14 cellular contexts compared by ENCODE assay signal in genomic region chr9:111178361-111179043, GRCh38.
DNase-seq lines count a peak whose midpoint lies in the region; ATAC-seq and TF ChIP-seq lines count a peak whose summit lies in the region.
"Had no signal": no experiment of that assay in that cellular context is flagged by ENCODE, and none has a peak within 500 bp of the region (broad histone marks: within the 10 kb centered on the region; RNA-seq: fewer than 3 reads in every experiment).

No MANE protein-coding gene starts in this region.

- H3K9me3 Mint-ChIP-seq in CD14-positive monocyte: peaks cover 0 to 5% (median 0%) of the 10 kb centered on the region in 7 donors
- peaks cover 7% of the 10 kb centered on the region for H3K9me3 Mint-ChIP-seq in mesothelial cell of epicardium

- peak overlapping the region; percentile 20 for H3K4me3 ChIP-seq in brain microvascular endothelial cell (ENCODE audit: low read depth, low read length)
- H3K4me3 ChIP-seq in right atrium auricular region: no peak overlapping the region
- no peak overlapping the region for H3K4me3 ChIP-seq in psoas muscle
- no peak overlapping the region for H3K4me3 ChIP-seq in tibial artery
- H3K4me3 ChIP-seq: breast epithelium, gastrocnemius medialis, skin epidermis had no signal

- H3K36me3 ChIP-seq in brain microvascular endothelial cell (replicated peaks) (no peaks in the 10 kb centered on the region), right atrium auricular region (no peaks in the 10 kb centered on the region), psoas muscle (ENCODE audit: insufficient read depth in 1 of 2, low read depth in 1 of 2) (no peaks in the 10 kb centered on the region), tibial artery (no peaks in the 10 kb centered on the region)
- H3K36me3 ChIP-seq: breast epithelium, gastrocnemius medialis had no signal

- peak overlapping the region in 1 of 7 donors; percentile 16 for H3K27ac Mint-ChIP-seq in CD14-positive monocyte
- H3K27ac Mint-ChIP-seq in mesothelial cell of epicardium: peak overlapping the region; percentile 78
- H3K27ac Mint-ChIP-seq: memory B cell; T-helper 1 cell treated with Interleukin-12 subunit alpha and Interleukin-12 subunit beta and Interleukin-4 antibody, amounts not matched to agents 30 μg/mL and 1 μg/mL, for 36 hours had no signal

- intact Hi-C loops in CD14-positive monocyte (cut with micrococcal nuclease): no loop called here
- intact Hi-C loops in psoas muscle (cut with DNase I): no loop called here
- intact Hi-C loops in tibial artery (cut with DNase I; ENCODE audit: low total_unique reads): no loop called here

- 43 to 53% (median 43%) methylated on average over 8 of the region's 8 CpGs for WGBS in psoas muscle, 3 donors

- H3K9me3 ChIP-seq in right atrium auricular region (no peaks in the 10 kb centered on the region), psoas muscle (no peaks in the 10 kb centered on the region), tibial artery (peaks cover 0 to 1% (median 0%) of the 10 kb centered on the region in 3 donors)
- H3K9me3 ChIP-seq: breast epithelium, gastrocnemius medialis had no signal

- H3K27me3 ChIP-seq in brain microvascular endothelial cell (replicated peaks) (no peaks in the 10 kb centered on the region), right atrium auricular region (no peaks in the 10 kb centered on the region), psoas muscle (ENCODE audit: insufficient read depth in 3 of 3, low read length in 2 of 3) (peaks cover 0 to 3% (median 0%) of the 10 kb centered on the region in 3 donors), tibial artery (no peaks in the 10 kb centered on the region)
- H3K27me3 ChIP-seq: breast epithelium, gastrocnemius medialis had no signal

- in situ Hi-C loops in brain microvascular endothelial cell (cut with HindIII; ENCODE audit: low pct_ligation_motif_present, low sequenced_read_pairs): no loop called here

- H3K27me3 Mint-ChIP-seq in CD14-positive monocyte (ENCODE audit: low read depth in 3 of 3) (peaks cover 1 to 5% (median 1%) of the 10 kb centered on the region in 3 donors), mesothelial cell of epicardium (ENCODE audit: low read depth) (no peaks in the 10 kb centered on the region)
- H3K27me3 Mint-ChIP-seq: memory B cell had no signal

- H3K4me1 ChIP-seq in right atrium auricular region: no peaks in the 10 kb centered on the region
- no peaks in the 10 kb centered on the region for H3K4me1 ChIP-seq in psoas muscle
- peaks cover 0 to 4% (median 0%) of the 10 kb centered on the region in 4 donors for H3K4me1 ChIP-seq in tibial artery
- H3K4me1 ChIP-seq: breast epithelium, gastrocnemius medialis had no signal

- H3K27ac ChIP-seq in brain microvascular endothelial cell (no peak overlapping the region), right atrium auricular region (no peak overlapping the region), psoas muscle (no peak overlapping the region), tibial artery (no peak overlapping the region)
- H3K27ac ChIP-seq: gastrocnemius medialis had no signal

- ATAC-seq in psoas muscle (no peak), HG03025 (IDR thresholded peaks at IDR 0.05; ENCODE audit: low FRiP score, unreplicated experiment) (no peak)
- ATAC-seq: gastrocnemius medialis had no signal

- TF ChIP-seq CTCF in CD14-positive monocyte (IDR thresholded peaks at IDR 0.05): no peak
- no peak for TF ChIP-seq CTCF in brain microvascular endothelial cell (IDR thresholded peaks at IDR 0.05; ENCODE audit: low read depth, low read length, missing control alignments)
- no peak for TF ChIP-seq CTCF in mesothelial cell of epicardium (IDR thresholded peaks at IDR 0.05; ENCODE audit: unreplicated experiment)
- no peak for TF ChIP-seq CTCF in right atrium auricular region (IDR thresholded peaks at IDR 0.05)
- no peak for TF ChIP-seq CTCF in psoas muscle (IDR thresholded peaks at IDR 0.05)
- TF ChIP-seq CTCF in tibial artery (IDR thresholded peaks at IDR 0.05): no peak

- H3K4me1 Mint-ChIP-seq in CD14-positive monocyte: peaks cover 20% of the 10 kb centered on the region
- H3K4me1 Mint-ChIP-seq in mesothelial cell of epicardium: peaks cover 8% of the 10 kb centered on the region

- DNase-seq in CD14-positive monocyte (ENCODE audit: low spot score) (no peak), HS-5 (ENCODE audit: low read depth) (peak; percentile 83), brain microvascular endothelial cell (peak; percentile 48), mesothelial cell of epicardium (ENCODE audit: low spot score in 2 of 2, unreplicated experiment in 2 of 2) (no peak), right atrium auricular region (ENCODE audit: low spot score) (no peak), psoas muscle (no peak), tibial artery (no peak)
- DNase-seq: gastrocnemius medialis, GOT3 had no signal

- no peaks in the 10 kb centered on the region for H3K36me3 Mint-ChIP-seq in CD14-positive monocyte
- no peaks in the 10 kb centered on the region for H3K36me3 Mint-ChIP-seq in mesothelial cell of epicardium
- H3K36me3 Mint-ChIP-seq: memory B cell had no signal

- H3K4me3 Mint-ChIP-seq in CD14-positive monocyte: peak overlapping the region; percentile 17 to 54
- peak overlapping the region; percentile 22 for H3K4me3 Mint-ChIP-seq in mesothelial cell of epicardium
- H3K4me3 Mint-ChIP-seq: memory B cell; T-helper 1 cell treated with Interleukin-12 subunit alpha and Interleukin-12 subunit beta and Interleukin-4 antibody, amounts not matched to agents 30 μg/mL and 1 μg/mL, for 36 hours had no signal

Comparison
In these comparisons a context has a peak if more than half of its experiments do, and no peak if none do; other contexts are left out.
1. DNase-seq: peak in HS-5 (single experiment) and brain microvascular endothelial cell (single experiment); none in CD14-positive monocyte (single experiment), mesothelial cell of epicardium (0 of 2), right atrium auricular region (single experiment), psoas muscle (0 of 2) and tibial artery (0 of 2).